ENCODE assay signal across 32 cellular contexts in the genomic region with DNA sequence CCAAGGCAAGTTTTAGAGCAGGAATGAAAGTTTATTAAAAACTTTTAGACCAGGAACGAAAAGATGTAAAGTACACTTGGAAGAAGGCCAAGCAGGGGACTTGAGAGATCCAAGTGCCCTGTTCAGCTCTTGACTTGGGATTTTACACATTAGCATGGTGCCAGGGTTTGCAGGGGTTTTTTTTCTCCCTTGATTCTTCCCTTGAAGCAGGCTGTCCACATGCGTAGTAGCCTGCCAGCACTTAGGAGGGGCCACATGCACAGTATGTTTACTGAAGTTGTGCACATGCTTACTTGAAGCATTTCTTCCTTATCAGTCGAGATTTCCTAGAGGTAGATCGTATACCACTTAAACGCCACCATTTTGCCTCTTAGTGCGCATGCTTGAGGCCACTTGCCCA.
"Had no signal": no experiment of that assay in that cellular context is flagged by ENCODE, and none has a peak within 500 bp of the region (broad histone marks: within the 10 kb centered on the region; RNA-seq: fewer than 3 reads in every experiment).

No MANE protein-coding gene starts in this region.

- H3K27me3 Mint-ChIP-seq: activated CD4-positive, alpha-beta memory T cell treated with anti-CD3 and anti-CD28 coated beads, Interleukin-2, amount 10 ng/mL, durations not matched to agents 7 days and 5 days; activated CD8-positive, alpha-beta memory T cell treated with anti-CD3 and anti-CD28 coated beads, Interleukin-2, amount 10 ng/mL, durations not matched to agents 7 days and 5 days; activated naive CD8-positive, alpha-beta T cell treated with anti-CD3 and anti-CD28 coated beads for 36 hours; IgD-negative memory B cell had no signal

- H3K27ac Mint-ChIP-seq: activated CD4-positive, alpha-beta memory T cell treated with anti-CD3 and anti-CD28 coated beads, Interleukin-2, amount 10 ng/mL, durations not matched to agents 7 days and 5 days; activated CD8-positive, alpha-beta memory T cell treated with anti-CD3 and anti-CD28 coated beads, Interleukin-2, amount 10 ng/mL, durations not matched to agents 7 days and 5 days; activated naive CD8-positive, alpha-beta T cell treated with anti-CD3 and anti-CD28 coated beads for 36 hours; IgD-negative memory B cell had no signal

- DNase-seq: activated CD4-positive, alpha-beta memory T cell treated with anti-CD3 and anti-CD28 coated beads, Interleukin-2, amount 10 ng/mL, durations not matched to agents 7 days and 5 days; activated CD4-positive, alpha-beta T cell treated with anti-CD3 and anti-CD28 coated beads for 1 hour; activated CD4-positive, alpha-beta T cell treated with anti-CD3 and anti-CD28 coated beads for 48 hours; activated CD4-positive, CD25-positive, alpha-beta regulatory T cell; activated CD8-positive, alpha-beta memory T cell treated with anti-CD3 and anti-CD28 coated beads for 24 hours; activated CD8-positive, alpha-beta memory T cell treated with anti-CD3 and anti-CD28 coated beads, Interleukin-2, amount 10 ng/mL, durations not matched to agents 7 days and 5 days; activated CD8-positive, alpha-beta memory T cell treated with anti-CD3 and anti-CD28 coated beads, Interleukin-2, amount 50 U/mL, for 48 hours; activated effector memory CD4-positive, alpha-beta T cell treated with Interleukin-2 at 50 U/mL for 16 hours; activated naive CD4-positive, alpha-beta T cell treated with anti-CD3 and anti-CD28 coated beads, Interleukin-2, amount 50 U/mL, for 16 hours; activated naive CD8-positive, alpha-beta T cell treated with anti-CD3 and anti-CD28 coated beads for 36 hours; activated T-cell treated with anti-CD3 and anti-CD28 coated beads, Interleukin-2, amount 50 U/mL, for 48 hours; amniotic stem cell; aorta; brain microvascular endothelial cell; central memory CD4-positive, alpha-beta T cell; Karpas-422; KBM-7; NCI-H1436 treated with DMSO at 0.1 percent for 48 hours; NCI-H1694 treated with DMSO at 0.1 percent for 48 hours; NCI-H2029; NCI-H345; NCI-H510A; NCI-H526; NCI-H748 treated with DMSO at 0.1 percent for 48 hours; PC-9; Right ventricle myocardium superior; SW 1271; T-helper 1 cell; T-helper 2 cell; T-helper 9 cell had no signal

- H3K4me2 ChIP-seq: PC-9 had no signal

- H3K27ac ChIP-seq: brain microvascular endothelial cell, PC-9, VCaP had no signal

- H3K27me3 ChIP-seq: brain microvascular endothelial cell had no signal

- H3K36me3 Mint-ChIP-seq: activated CD8-positive, alpha-beta memory T cell treated with anti-CD3 and anti-CD28 coated beads, Interleukin-2, amount 10 ng/mL, durations not matched to agents 7 days and 5 days; activated naive CD8-positive, alpha-beta T cell treated with anti-CD3 and anti-CD28 coated beads for 36 hours; IgD-negative memory B cell had no signal

- H3K4me3 ChIP-seq: PC-9 had no signal

- H2AFZ ChIP-seq: PC-9 had no signal

- H3K4me1 Mint-ChIP-seq: activated CD4-positive, alpha-beta memory T cell treated with anti-CD3 and anti-CD28 coated beads, Interleukin-2, amount 10 ng/mL, durations not matched to agents 7 days and 5 days; activated CD8-positive, alpha-beta memory T cell treated with anti-CD3 and anti-CD28 coated beads, Interleukin-2, amount 10 ng/mL, durations not matched to agents 7 days and 5 days; activated naive CD8-positive, alpha-beta T cell treated with anti-CD3 and anti-CD28 coated beads for 36 hours had no signal

- H3K36me3 ChIP-seq: brain microvascular endothelial cell had no signal

- H3K4me3 Mint-ChIP-seq: activated CD4-positive, alpha-beta memory T cell treated with anti-CD3 and anti-CD28 coated beads, Interleukin-2, amount 10 ng/mL, durations not matched to agents 7 days and 5 days; activated CD8-positive, alpha-beta memory T cell treated with anti-CD3 and anti-CD28 coated beads, Interleukin-2, amount 10 ng/mL, durations not matched to agents 7 days and 5 days; activated naive CD8-positive, alpha-beta T cell treated with anti-CD3 and anti-CD28 coated beads for 36 hours; IgD-negative memory B cell had no signal
